Comparison of ENCODE assay signal across 17 cellular contexts in genomic region chr7:24786306-24786705, GRCh38. TPM values are rescaled to one million over a fixed set of nuclear protein-coding genes. Genes with fewer than 3 reads are reported as not detected.
DNase-seq lines count a peak whose midpoint lies in the region; ATAC-seq and TF ChIP-seq lines count a peak whose summit lies in the region.
"Had no signal": no experiment of that assay in that cellular context is flagged by ENCODE, and none has a peak within 500 bp of the region (broad histone marks: within the 10 kb centered on the region; RNA-seq: fewer than 3 reads in every experiment).

No MANE protein-coding gene starts in this region.

- peak overlapping the region; percentile 47; the same call in 1 of the 2 replicates for H3K9ac ChIP-seq in SK-N-SH
- H3K9ac ChIP-seq in skeletal muscle tissue (ENCODE audit: low read depth in 1 of 3, low read length in 3 of 3): no peak overlapping the region

- CTCF ChIA-PET in SK-N-SH (lab: Yijun Ruan, JAX): no interaction called here
- CTCF ChIA-PET in Panc1 (lab: Charles Lee): no interaction called here

- TF ChIP-seq EP300 in SK-N-SH (IDR thresholded peaks at IDR 0.05; ENCODE audit: borderline replicate concordance in 1 of 2, low read depth in 1 of 2, low read length in 1 of 2): no peak

- H3K79me2 ChIP-seq in SK-N-SH (ENCODE audit: insufficient read depth): no peaks in the 10 kb centered on the region

- TF ChIP-seq RAD21 in SK-N-SH (IDR thresholded peaks at IDR 0.05; ENCODE audit: low read length): no peak

- DNase-seq in SK-N-SH: no peak
- no peak for DNase-seq in Panc1 (ENCODE audit: low read depth, low spot score)
- no peak for DNase-seq in epithelial cell of prostate (ENCODE audit: low read depth, low spot score)
- no peak for DNase-seq in stimulated activated CD4-positive, alpha-beta T cell treated with anti-CD3 and anti-CD28 coated beads, Interleukin-4, amount 100 ng/mL, for 4 hours
- no peak for DNase-seq in activated CD8-positive, alpha-beta memory T cell treated with anti-CD3 and anti-CD28 coated beads, Interleukin-2, amount 50 U/mL, for 48 hours
- DNase-seq in iPS-NIHi7 (ENCODE audit: extremely low spot score): no peak
- DNase-seq: activated T-cell treated with anti-CD3 and anti-CD28 coated beads, Interleukin-2, amount 50 U/mL, for 24 hours; H7; kidney; NCI-H1092 treated with DMSO at 0.1 percent for 48 hours; NCI-H774; SHP77; transverse colon had no signal

- H3F3A ChIP-seq in SK-N-SH (replicated peaks; ENCODE audit: insufficient read depth): peaks cover 4% of the 10 kb centered on the region

- no peak for TF ChIP-seq CTCF in SK-N-SH (IDR thresholded peaks at IDR 0.05)
- TF ChIP-seq CTCF in Panc1 (IDR thresholded peaks at IDR 0.05): 0 out of 2 replicates have a peak, but pooled peaks have one; percentile 10

- no peaks in the 10 kb centered on the region for H3K9me2 ChIP-seq in SK-N-SH

- H3K36me3 ChIP-seq in SK-N-SH (replicated peaks in 1 of 2; ENCODE audit: control insufficient read depth in 1 of 2, insufficient read depth in 2 of 2, low read length in 1 of 2) (no peaks in the 10 kb centered on the region), Panc1 (ENCODE audit: control insufficient read depth, insufficient read depth, low read length) (no peaks in the 10 kb centered on the region), skeletal muscle tissue (ENCODE audit: control insufficient read depth in 3 of 3, insufficient read depth in 3 of 3, low read length in 3 of 3) (no peaks in the 10 kb centered on the region)
- H3K36me3 ChIP-seq: adrenal gland, transverse colon had no signal

- ATAC-seq in SK-N-SH treated with all-trans-retinoic acid at 6 μM for 48 hours (no peak), Panc1 (no peak)

- 93% methylated on average over 4 of the region's 4 CpGs for WGBS in SK-N-SH (ENCODE audit: low lambda C conversion rate)

- in situ Hi-C loops in Panc1 (cut with HindIII; ENCODE audit: low pct_unique_long_range_greater_than_20kb, low sequenced_read_pairs): no loop called here

- POLR2A ChIA-PET in SK-N-SH (lab: Yijun Ruan, JAX) (no interaction called here), Panc1 (lab: Charles Lee) (no interaction called here)

- intact Hi-C loops in Panc1 (cut with micrococcal nuclease; ENCODE audit: unreplicated experiment): no loop called here

- peak overlapping the region; percentile 38; the same call in 1 of the 2 replicates for H2AFZ ChIP-seq in SK-N-SH (ENCODE audit: low read depth)

- H3K9me3 ChIP-seq in SK-N-SH (no peaks in the 10 kb centered on the region), Panc1 (ENCODE audit: control insufficient read depth, insufficient read depth, low read depth, low read length) (no peaks in the 10 kb centered on the region), skeletal muscle tissue (ENCODE audit: control insufficient read depth in 3 of 3, low read length in 3 of 3) (no peaks in the 10 kb centered on the region)
- H3K9me3 ChIP-seq: adrenal gland, transverse colon had no signal

- H3K27ac ChIP-seq in SK-N-SH (ENCODE audit: low read depth in 2 of 2, low read length in 1 of 2) (peak overlapping the region in 1 of 2 experiments; percentile 87; a peak in 2 of 4 replicates), Panc1 (ENCODE audit: low read length) (no peak overlapping the region), epithelial cell of prostate (peak overlapping the region; percentile 66), skeletal muscle tissue (ENCODE audit: low read depth, low read length) (peak overlapping the region; percentile 63)
- H3K27ac ChIP-seq: transverse colon had no signal

- H3K4me3 ChIP-seq in SK-N-SH (ENCODE audit: low read depth in 2 of 2, low read length in 1 of 2): no peak overlapping the region
- no peak overlapping the region for H3K4me3 ChIP-seq in Panc1 (ENCODE audit: low read depth in 2 of 2, low read length in 2 of 2)
- no peak overlapping the region for H3K4me3 ChIP-seq in skeletal muscle tissue (ENCODE audit: low read length in 3 of 3)
- H3K4me3 ChIP-seq: adrenal gland, GM12878, transverse colon had no signal

- no peaks in the 10 kb centered on the region for H4K20me1 ChIP-seq in SK-N-SH (ENCODE audit: insufficient read depth)

- no TSS peak for BruUV-seq in Panc1 (replicated peaks; lab: Mats Ljungman, UMichigan)

- H3K4me1 ChIP-seq in SK-N-SH (ENCODE audit: control insufficient read depth in 1 of 2, insufficient read depth in 2 of 2, low read depth in 1 of 2, low read length in 1 of 2) (peaks cover 0 to 9% of the 10 kb centered on the region in 2 experiments; a peak in 1 of 4 replicates), Panc1 (ENCODE audit: control insufficient read depth, insufficient read depth, low read length) (no peaks in the 10 kb centered on the region), skeletal muscle tissue (ENCODE audit: control insufficient read depth in 3 of 3, insufficient read depth in 3 of 3, low read length in 3 of 3) (peaks cover 8 to 15% (median 11%) of the 10 kb centered on the region in 3 donors)
- H3K4me1 ChIP-seq: adrenal gland, transverse colon had no signal

- 0 out of 2 replicates have a peak overlapping the region, but pooled peaks have one; percentile 6 for H3K4me2 ChIP-seq in SK-N-SH

- H3K27me3 ChIP-seq in SK-N-SH (ENCODE audit: insufficient read depth) (no peaks in the 10 kb centered on the region), Panc1 (ENCODE audit: control insufficient read depth, insufficient read depth, low read length) (no peaks in the 10 kb centered on the region), skeletal muscle tissue (ENCODE audit: control insufficient read depth in 3 of 3, insufficient read depth in 3 of 3, low read length in 3 of 3) (no peaks in the 10 kb centered on the region)
- H3K27me3 ChIP-seq: adrenal gland, transverse colon had no signal

TF ChIP-seq in SK-N-SH, 30 proteins besides CTCF, POLR2A, EP300 and RAD21 (continues in another document):
- TF ChIP-seq SIN3A (IDR thresholded peaks at IDR 0.05; ENCODE audit: borderline replicate concordance, low read depth, low read length): no peak
- TF ChIP-seq USF2 (IDR thresholded peaks at IDR 0.05; ENCODE audit: borderline replicate concordance, low read depth, low read length): no peak

TF ChIP-seq in SK-N-SH treated with all-trans-retinoic acid at 6 μM for 48 hours, 23 proteins besides CTCF, POLR2A, EP300 and RAD21:
- TF ChIP-seq OSR1 (CRISPR knock-in tag; IDR thresholded peaks at IDR 0.05) (no peak), ZC3H10 (CRISPR knock-in tag; IDR thresholded peaks at IDR 0.05) (no peak), ZNF565 (CRISPR knock-in tag; conservative IDR thresholded peaks at IDR 0.05; ENCODE audit: low read depth) (no peak), ZNF8 (CRISPR knock-in tag; IDR thresholded peaks at IDR 0.05) (no peak), GLIS3 (CRISPR knock-in tag; IDR thresholded peaks at IDR 0.05) (no peak), ESRRG (CRISPR knock-in tag; IDR thresholded peaks at IDR 0.05) (no peak), RARB (CRISPR knock-in tag; IDR thresholded peaks at IDR 0.05) (no peak), ARNTL (CRISPR knock-in tag; IDR thresholded peaks at IDR 0.05; ENCODE audit: borderline replicate concordance, low read depth) (no peak), SNAI2 (CRISPR knock-in tag; IDR thresholded peaks at IDR 0.05) (no peak), PPARA (CRISPR knock-in tag; IDR thresholded peaks at IDR 0.05; ENCODE audit: borderline replicate concordance) (no peak), CSRNP3 (CRISPR knock-in tag; IDR thresholded peaks at IDR 0.05) (no peak), ZFP3 (CRISPR knock-in tag; IDR thresholded peaks at IDR 0.05) (no peak)
TF ChIP-seq in SK-N-SH treated with all-trans-retinoic acid at 6 μM for 48 hours: peak in this region for 0.

RNA-seq across cellular contexts. Expression of gene GSDME, which starts 29.0 kb away (rescaled TPM):
- polyA plus RNA-seq in SK-N-SH (2012; rRNA removed): 109 and 127 TPM in 2 replicates
- polyA plus RNA-seq in SK-N-SH (2012; cell fraction: cytosol; rRNA removed): 93.7 and 103 TPM in 2 replicates
- 123 and 155 TPM in 2 replicates for polyA plus RNA-seq in SK-N-SH (2012; cell fraction: nucleus; rRNA removed)
- total RNA-seq in Panc1 (2021; ENCODE audit: unreplicated experiment): 4.5 TPM
- polyA plus RNA-seq in Panc1 (2012; ENCODE audit: insufficient read length): 6.3 TPM
- total RNA-seq in skeletal muscle tissue: 11.0 TPM
